Comparison of ENCODE assay signal across 9 cellular contexts in the genomic region with DNA sequence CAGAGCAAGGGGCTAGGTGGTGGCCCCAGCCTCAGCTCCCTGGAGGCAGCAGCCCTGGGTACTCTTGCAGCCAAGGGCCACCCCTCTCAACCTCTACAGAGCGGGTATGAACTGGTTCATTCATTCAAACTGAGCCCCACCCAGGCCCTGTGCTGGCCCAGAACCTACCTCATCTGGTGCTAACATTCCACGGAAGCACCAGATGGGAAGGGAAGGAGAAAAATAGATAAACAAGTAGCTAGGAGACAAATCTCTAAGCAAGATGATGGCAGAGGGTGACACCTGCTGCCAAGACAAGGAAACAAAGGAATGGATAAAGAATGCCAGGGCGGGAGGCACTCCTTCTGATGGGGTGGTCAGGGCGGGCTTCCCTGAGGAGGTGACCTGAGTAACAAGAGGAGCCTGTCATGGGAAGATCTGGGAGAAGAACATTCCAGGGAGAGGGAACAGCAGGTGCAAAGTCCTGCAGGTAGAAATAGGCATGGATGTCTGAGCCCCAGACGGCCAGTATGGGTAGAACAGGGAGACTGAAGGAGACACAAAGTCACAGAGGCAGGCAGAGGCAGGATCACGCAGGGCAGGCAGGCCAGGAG. TPM values are rescaled to one million over a fixed set of nuclear protein-coding genes. Genes with fewer than 3 reads are reported as not detected.
DNase-seq lines count a peak whose midpoint lies in the region; ATAC-seq and TF ChIP-seq lines count a peak whose summit lies in the region.
"Had no signal": no experiment of that assay in that cellular context is flagged by ENCODE, and none has a peak within 500 bp of the region (broad histone marks: within the 10 kb centered on the region; RNA-seq: fewer than 3 reads in every experiment).

No MANE protein-coding gene starts in this region.

- peak overlapping the region; percentile 60 for H3K27ac Mint-ChIP-seq in central memory CD8-positive, alpha-beta T cell (ENCODE audit: low read depth)

- peaks cover 37% of the 10 kb centered on the region for H3K36me3 Mint-ChIP-seq in central memory CD8-positive, alpha-beta T cell (ENCODE audit: insufficient read depth)

- no peak for ATAC-seq in central memory CD8-positive, alpha-beta T cell (replicated peaks; ENCODE audit: extremely low read depth, poor library complexity, severe bottlenecking)
- ATAC-seq in GM19324 (IDR thresholded peaks at IDR 0.05; ENCODE audit: low FRiP score, unreplicated experiment): no peak
- no peak for ATAC-seq in GM19455 (IDR thresholded peaks at IDR 0.05; ENCODE audit: unreplicated experiment)

- no peak overlapping the region for H2AFZ ChIP-seq in neural cell (ENCODE audit: low read depth, low read length)

- no peaks in the 10 kb centered on the region for H3K36me3 ChIP-seq in neural cell (ENCODE audit: insufficient read depth, low read length)

- no peaks in the 10 kb centered on the region for H3K9me3 ChIP-seq in neural cell (ENCODE audit: low read length)

- no peaks in the 10 kb centered on the region for H4K20me1 ChIP-seq in neural cell (ENCODE audit: insufficient read depth)

- DNase-seq in EH (ENCODE audit: low read depth): peak; percentile 55
- DNase-seq in LNCaP clone FGC (ENCODE audit: low read depth): no peak
- no peak for DNase-seq in central memory CD8-positive, alpha-beta T cell (ENCODE audit: low spot score in 2 of 2)
- DNase-seq in ureter (ENCODE audit: low spot score): no peak
- DNase-seq in stimulated activated CD4-positive, alpha-beta T cell treated with anti-CD3 and anti-CD28 coated beads, Interleukin-2, amount 100 ng/mL, for 48 hours: no peak
- DNase-seq: T1000 had no signal

- H3K27ac ChIP-seq in neural cell (ENCODE audit: low read length): no peak overlapping the region

- peaks cover 22% of the 10 kb centered on the region for H3K4me1 Mint-ChIP-seq in central memory CD8-positive, alpha-beta T cell

- no peak for TF ChIP-seq EP300 in neural cell (conservative IDR thresholded peaks at IDR 0.05; ENCODE audit: poor library complexity, severe bottlenecking)

- H3K79me2 ChIP-seq in neural cell (replicated peaks; ENCODE audit: insufficient read depth, low read length): no peaks in the 10 kb centered on the region

- H3K9ac ChIP-seq in neural cell (ENCODE audit: low read length): no peak overlapping the region

- H3F3A ChIP-seq in neural cell (ENCODE audit: insufficient read depth, low read length, poor library complexity, severe bottlenecking): no peaks in the 10 kb centered on the region

- no peak overlapping the region for H3K4me2 ChIP-seq in neural cell (ENCODE audit: low read length)

- TF ChIP-seq RAD21 in neural cell (conservative IDR thresholded peaks at IDR 0.05): peak; percentile 71

- H3K27me3 Mint-ChIP-seq in central memory CD8-positive, alpha-beta T cell: no peaks in the 10 kb centered on the region

- no peaks in the 10 kb centered on the region for H3K9me3 Mint-ChIP-seq in central memory CD8-positive, alpha-beta T cell

- H3K4me3 Mint-ChIP-seq in central memory CD8-positive, alpha-beta T cell: no peak overlapping the region

- TF ChIP-seq CTCF in LNCaP clone FGC (IDR thresholded peaks at IDR 0.05; ENCODE audit: control insufficient read depth, extremely low read depth, insufficient read depth): peak; percentile 72
- peak; percentile 69 for TF ChIP-seq CTCF in neural cell (IDR thresholded peaks at IDR 0.05; ENCODE audit: poor library complexity, severe bottlenecking)

- no peaks in the 10 kb centered on the region for H3K27me3 ChIP-seq in neural cell (ENCODE audit: insufficient read depth, low read depth, low read length)

- H3K4me3 ChIP-seq in LNCaP clone FGC (ENCODE audit: low read depth, low read length) (no peak overlapping the region), neural cell (ENCODE audit: low read length) (no peak overlapping the region)

- H3K9me2 ChIP-seq in neural cell (ENCODE audit: insufficient read depth, low read length): no peaks in the 10 kb centered on the region

TF ChIP-seq in neural cell, 6 proteins besides CTCF, POLR2A, EP300 and RAD21:
- TF ChIP-seq EZH2 (IDR thresholded peaks at IDR 0.05; ENCODE audit: borderline replicate concordance, insufficient read depth, low read length, poor library complexity, severe bottlenecking) (no peak), TAF1 (IDR thresholded peaks at IDR 0.05; ENCODE audit: low read depth) (no peak), POLR2AphosphoS5 (IDR thresholded peaks at IDR 0.05) (no peak), SMC3 (conservative IDR thresholded peaks at IDR 0.05; ENCODE audit: poor library complexity) (peak; percentile 65), MXI1 (conservative IDR thresholded peaks at IDR 0.05; ENCODE audit: poor library complexity, severe bottlenecking) (no peak)
- TF ChIP-seq, protein P1, sequence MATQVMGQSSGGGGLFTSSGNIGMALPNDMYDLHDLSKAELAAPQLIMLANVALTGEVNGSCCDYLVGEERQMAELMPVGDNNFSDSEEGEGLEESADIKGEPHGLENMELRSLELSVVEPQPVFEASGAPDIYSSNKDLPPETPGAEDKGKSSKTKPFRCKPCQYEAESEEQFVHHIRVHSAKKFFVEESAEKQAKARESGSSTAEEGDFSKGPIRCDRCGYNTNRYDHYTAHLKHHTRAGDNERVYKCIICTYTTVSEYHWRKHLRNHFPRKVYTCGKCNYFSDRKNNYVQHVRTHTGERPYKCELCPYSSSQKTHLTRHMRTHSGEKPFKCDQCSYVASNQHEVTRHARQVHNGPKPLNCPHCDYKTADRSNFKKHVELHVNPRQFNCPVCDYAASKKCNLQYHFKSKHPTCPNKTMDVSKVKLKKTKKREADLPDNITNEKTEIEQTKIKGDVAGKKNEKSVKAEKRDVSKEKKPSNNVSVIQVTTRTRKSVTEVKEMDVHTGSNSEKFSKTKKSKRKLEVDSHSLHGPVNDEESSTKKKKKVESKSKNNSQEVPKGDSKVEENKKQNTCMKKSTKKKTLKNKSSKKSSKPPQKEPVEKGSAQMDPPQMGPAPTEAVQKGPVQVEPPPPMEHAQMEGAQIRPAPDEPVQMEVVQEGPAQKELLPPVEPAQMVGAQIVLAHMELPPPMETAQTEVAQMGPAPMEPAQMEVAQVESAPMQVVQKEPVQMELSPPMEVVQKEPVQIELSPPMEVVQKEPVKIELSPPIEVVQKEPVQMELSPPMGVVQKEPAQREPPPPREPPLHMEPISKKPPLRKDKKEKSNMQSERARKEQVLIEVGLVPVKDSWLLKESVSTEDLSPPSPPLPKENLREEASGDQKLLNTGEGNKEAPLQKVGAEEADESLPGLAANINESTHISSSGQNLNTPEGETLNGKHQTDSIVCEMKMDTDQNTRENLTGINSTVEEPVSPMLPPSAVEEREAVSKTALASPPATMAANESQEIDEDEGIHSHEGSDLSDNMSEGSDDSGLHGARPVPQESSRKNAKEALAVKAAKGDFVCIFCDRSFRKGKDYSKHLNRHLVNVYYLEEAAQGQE (IDR thresholded peaks at IDR 0.05; ENCODE audit: borderline replicate concordance): peak; percentile 64
TF ChIP-seq in neural cell: peak in this region for 2.

RNA-seq across cellular contexts. Expression of a gene that starts 6.1 kb away (rescaled TPM):
- 4.8 and 5.9 TPM in 2 replicates for polyA plus RNA-seq in neural cell
- 5.8 and 6.8 TPM in 2 replicates for polyA minus RNA-seq in neural cell
- total RNA-seq in ureter: 25.8 TPM

RNA-seq across cellular contexts. Expression of a gene that starts 11.3 kb away (rescaled TPM):
- polyA plus RNA-seq in neural cell: 44.2 and 59.3 TPM in 2 replicates
- 30.3 and 33.8 TPM in 2 replicates for polyA minus RNA-seq in neural cell
- 48.9 TPM for total RNA-seq in ureter

RNA-seq across cellular contexts. Expression of a gene that starts 19.9 kb away (rescaled TPM):
- 3.4 and 5.2 TPM in 2 replicates for polyA plus RNA-seq in neural cell
- 2.5 and 6.6 TPM in 2 replicates for polyA minus RNA-seq in neural cell
- total RNA-seq in ureter: 3.3 TPM

RNA-seq across cellular contexts. Expression of a gene that starts 26.9 kb away (rescaled TPM):
- 30.5 and 44.9 TPM in 2 replicates for polyA plus RNA-seq in neural cell
- 15.3 and 20.8 TPM in 2 replicates for polyA minus RNA-seq in neural cell
- 41.1 TPM for total RNA-seq in ureter

RNA-seq across cellular contexts. Expression of a gene that starts 33.2 kb away (rescaled TPM):
- polyA plus RNA-seq in neural cell: 105 and 137 TPM in 2 replicates
- 38.0 and 49.9 TPM in 2 replicates for polyA minus RNA-seq in neural cell
- total RNA-seq in ureter: 48.6 TPM
